7 cellular contexts compared by ENCODE assay signal in the genomic region with DNA sequence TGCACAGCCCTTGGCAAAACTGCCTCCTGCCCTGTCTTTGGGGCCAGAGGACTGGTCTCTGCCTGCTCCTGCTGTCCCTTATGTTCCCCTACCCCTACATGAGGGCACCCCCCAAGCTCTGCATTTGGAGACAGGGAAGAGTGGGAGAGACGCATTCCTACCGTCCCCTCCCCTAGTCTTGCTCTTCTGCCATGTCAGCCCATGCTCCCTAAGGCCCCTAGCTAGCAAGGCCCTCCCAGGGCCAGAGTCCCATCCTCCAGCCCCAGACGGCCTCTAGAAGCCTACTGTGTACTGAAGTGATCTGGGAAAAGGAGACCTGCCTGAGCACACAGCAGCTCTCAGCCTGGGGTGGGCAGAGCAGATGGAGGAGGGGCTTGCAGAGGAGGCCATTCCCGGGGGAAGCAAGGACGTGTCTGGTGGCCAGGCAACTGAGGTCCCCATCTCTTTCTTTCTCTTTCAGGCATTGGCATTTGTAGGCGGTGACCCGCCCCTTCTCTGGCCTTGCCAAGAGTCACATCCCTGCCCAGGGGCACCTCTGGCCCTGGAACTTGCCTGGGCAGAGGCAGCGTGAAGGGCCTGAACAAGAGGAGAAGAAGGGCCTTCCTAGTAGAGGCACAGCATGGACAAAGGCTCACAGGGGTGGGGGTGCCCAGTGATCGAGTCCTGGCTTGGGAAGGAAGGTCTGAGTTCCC. TPM values are rescaled to one million over a fixed set of nuclear protein-coding genes. Genes with fewer than 3 reads are reported as not detected.
DNase-seq lines count a peak whose midpoint lies in the region; ATAC-seq and TF ChIP-seq lines count a peak whose summit lies in the region.
"Not testable (repeated sequence)": the region's sequence is repeated elsewhere in the genome, so short reads cannot be mapped to it uniquely, and the experiment has no call there.

No MANE protein-coding gene starts in this region.

- H3K27me3 ChIP-seq in breast epithelium: peaks cover 0 to 36% of the 10 kb centered on the region in 2 donors

- TF ChIP-seq CTCF in breast epithelium (IDR thresholded peaks at IDR 0.05); mesothelial cell of epicardium (IDR thresholded peaks at IDR 0.05; ENCODE audit: unreplicated experiment): not testable (repeated sequence)

- H3K4me1 Mint-ChIP-seq in T-helper 1 cell treated with Interleukin-12 subunit alpha and Interleukin-12 subunit beta and Interleukin-4 antibody, amounts not matched to agents 30 μg/mL and 1 μg/mL, for 36 hours (ENCODE audit: low read depth): peaks cover 11% of the 10 kb centered on the region
- H3K4me1 Mint-ChIP-seq in activated T-helper 17 cell treated with anti-CD3 and anti-CD28 coated beads, Interleukin-2, amount 50 U/mL, for 72 hours: not testable (repeated sequence)
- H3K4me1 Mint-ChIP-seq in mesothelial cell of epicardium: peaks cover 12% of the 10 kb centered on the region

- not testable (repeated sequence) for H3K9me3 ChIP-seq in breast epithelium

- peak overlapping the region in 1 of 2 donors; percentile 7 for H3K27ac ChIP-seq in breast epithelium
- H3K27ac ChIP-seq in epithelial cell of prostate: peak overlapping the region; percentile 9

- H3K27ac Mint-ChIP-seq in T-helper 1 cell treated with Interleukin-12 subunit alpha and Interleukin-12 subunit beta and Interleukin-4 antibody, amounts not matched to agents 30 μg/mL and 1 μg/mL, for 36 hours; activated T-helper 17 cell treated with anti-CD3 and anti-CD28 coated beads, Interleukin-2, amount 50 U/mL, for 72 hours; mesothelial cell of epicardium: not testable (repeated sequence)

- not testable (repeated sequence) for H3K36me3 ChIP-seq in breast epithelium

- not testable (repeated sequence) for ATAC-seq in activated T-helper 17 cell treated with anti-CD3 and anti-CD28 coated beads, Interleukin-2, amount 50 U/mL, for 72 hours (replicated peaks)

- intact Hi-C loops in breast epithelium (cut with DNase I; ENCODE audit: low total_unique reads); posterior vena cava (cut with DNase I): not testable (repeated sequence)

- H3K4me3 Mint-ChIP-seq in T-helper 1 cell treated with Interleukin-12 subunit alpha and Interleukin-12 subunit beta and Interleukin-4 antibody, amounts not matched to agents 30 μg/mL and 1 μg/mL, for 36 hours: peak overlapping the region; percentile 50
- H3K4me3 Mint-ChIP-seq in activated T-helper 17 cell treated with anti-CD3 and anti-CD28 coated beads, Interleukin-2, amount 50 U/mL, for 72 hours: peak overlapping the region; percentile 44
- peak overlapping the region; percentile 66 for H3K4me3 Mint-ChIP-seq in mesothelial cell of epicardium

- H3K4me3 ChIP-seq in breast epithelium: peak overlapping the region in 2 of 3 donors; percentile 57 to 72

- peaks cover 12% of the 10 kb centered on the region for H3K27me3 Mint-ChIP-seq in T-helper 1 cell treated with Interleukin-12 subunit alpha and Interleukin-12 subunit beta and Interleukin-4 antibody, amounts not matched to agents 30 μg/mL and 1 μg/mL, for 36 hours (ENCODE audit: low read depth)
- H3K27me3 Mint-ChIP-seq in activated T-helper 17 cell treated with anti-CD3 and anti-CD28 coated beads, Interleukin-2, amount 50 U/mL, for 72 hours; mesothelial cell of epicardium (ENCODE audit: low read depth): not testable (repeated sequence)

- not testable (repeated sequence) for H3K9me3 Mint-ChIP-seq in T-helper 1 cell treated with Interleukin-12 subunit alpha and Interleukin-12 subunit beta and Interleukin-4 antibody, amounts not matched to agents 30 μg/mL and 1 μg/mL, for 36 hours; activated T-helper 17 cell treated with anti-CD3 and anti-CD28 coated beads, Interleukin-2, amount 50 U/mL, for 72 hours
- peaks cover 15% of the 10 kb centered on the region for H3K9me3 Mint-ChIP-seq in mesothelial cell of epicardium

- not testable (repeated sequence) for H3K4me1 ChIP-seq in breast epithelium

- H3K36me3 Mint-ChIP-seq in T-helper 1 cell treated with Interleukin-12 subunit alpha and Interleukin-12 subunit beta and Interleukin-4 antibody, amounts not matched to agents 30 μg/mL and 1 μg/mL, for 36 hours (ENCODE audit: low read depth); activated T-helper 17 cell treated with anti-CD3 and anti-CD28 coated beads, Interleukin-2, amount 50 U/mL, for 72 hours (ENCODE audit: low read depth); mesothelial cell of epicardium: not testable (repeated sequence)

- not testable (repeated sequence) for TF ChIP-seq POLR2A in breast epithelium (IDR thresholded peaks at IDR 0.05)

- peak; percentile 36 for DNase-seq in ELF-1 (ENCODE audit: low read depth, low spot score)
- peak in 1 of 2 donors; percentile 27 for DNase-seq in breast epithelium (ENCODE audit: low spot score in 2 of 2)
- DNase-seq in epithelial cell of prostate (ENCODE audit: low read depth, low spot score); mesothelial cell of epicardium (ENCODE audit: low spot score in 2 of 2, unreplicated experiment in 2 of 2): not testable (repeated sequence)
- DNase-seq in posterior vena cava (ENCODE audit: low spot score): peak; percentile 65

RNA-seq across cellular contexts. Expression of gene SMIM10L2A, which starts 1.6 kb away (rescaled TPM):
- under 1 TPM; 0.06 to 0.82 TPM for total RNA-seq in activated T-helper 17 cell treated with anti-CD3 and anti-CD28 coated beads, Interleukin-2, amount 50 U/mL, for 72 hours
- total RNA-seq in breast epithelium: 1 to 10 TPM; 1.1 to 2.0 (median 1.3) TPM
- 7.8 to 8.7 TPM (median 7.8 TPM) in 3 replicates for total RNA-seq in mesothelial cell of epicardium
- total RNA-seq in posterior vena cava: under 1 TPM; 0.33 to 0.42 TPM
